ENCODE assay signal across 20 cellular contexts in the genomic region with DNA sequence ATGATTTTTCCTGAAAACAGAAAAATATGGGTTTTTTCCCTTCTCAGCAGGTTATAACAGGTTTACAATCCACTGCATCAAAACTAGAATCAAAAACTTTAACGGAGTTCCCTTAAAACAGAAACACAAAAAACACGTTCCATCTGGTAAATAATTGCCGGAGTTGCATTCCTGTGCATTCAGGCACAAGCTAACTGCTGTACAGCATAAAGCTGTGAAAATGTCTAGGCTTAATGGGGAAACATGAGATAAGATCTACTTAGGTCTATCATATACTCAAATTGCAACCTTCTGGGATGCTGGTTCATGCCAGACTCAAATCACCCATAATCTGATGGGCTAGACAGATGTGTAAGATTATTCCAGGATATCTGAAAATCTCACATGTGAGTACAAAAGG. TPM values are rescaled to one million over a fixed set of nuclear protein-coding genes. Genes with fewer than 3 reads are reported as not detected.
DNase-seq lines count a peak whose midpoint lies in the region; ATAC-seq and FAIRE-seq lines count a peak whose summit lies in the region.
"Had no signal": no experiment of that assay in that cellular context is flagged by ENCODE, and none has a peak within 500 bp of the region (broad histone marks: within the 10 kb centered on the region; RNA-seq: fewer than 3 reads in every experiment).

No MANE protein-coding gene starts in this region.

- peak; percentile 89 for FAIRE-seq in RCC 7860 (lab: Jason Lieb, UNC)
- FAIRE-seq: G401.6, HTR-8/SVneo had no signal

- H3K36me3 Mint-ChIP-seq in T-helper 17 cell (ENCODE audit: low read depth): peaks cover 3% of the 10 kb centered on the region

- H3K27ac Mint-ChIP-seq in T-helper 17 cell: no peak overlapping the region
- H3K27ac Mint-ChIP-seq: H9 had no signal

- DNase-seq in DMS 273 (lab: John Stamatoyannopoulos, UW; ENCODE audit: unreplicated experiment) (peak; percentile 72), RCC 7860 (ENCODE audit: low spot score) (peak; percentile 62), kidney glomerular epithelial cell (lab: John Stamatoyannopoulos, UW) (peak; percentile 72), renal cortical epithelial cell (ENCODE audit: low read depth) (peak; percentile 92), NCI-H1417 (lab: John Stamatoyannopoulos, UW) (no peak), hypothalamus (lab: John Stamatoyannopoulos, UW) (no peak), SIG-M5 (lab: John Stamatoyannopoulos, UW) (no peak), T-helper 17 cell (no peak)
- DNase-seq: H9; IMR-90; MG63; NCI-H1092; NCI-H146; NCI-H2029 treated with DMSO at 0.1 percent for 48 hours; NCI-H446 treated with DMSO at 0.1 percent for 48 hours; NCI-H69; NK-92 treated with Interleukin-12 subunit alpha and Interleukin-12 subunit beta, amount 100 ng/mL, for 24 hours; Right ventricle myocardium superior had no signal

- no peaks in the 10 kb centered on the region for H3K4me1 Mint-ChIP-seq in T-helper 17 cell

- H3K4me3 Mint-ChIP-seq in T-helper 17 cell: no peak overlapping the region
- H3K4me3 Mint-ChIP-seq: H9 had no signal

- no peak for ATAC-seq in T-helper 17 cell

- H3K27me3 Mint-ChIP-seq in T-helper 17 cell: no peaks in the 10 kb centered on the region

- no peaks in the 10 kb centered on the region for H3K9me3 ChIP-seq in T-helper 17 cell (ENCODE audit: control insufficient read depth, low read length, poor library complexity, severe bottlenecking)
- H3K9me3 ChIP-seq: MG63 had no signal

RNA-seq across cellular contexts. Expression of a gene that starts 24.5 kb away (rescaled TPM):
- total RNA-seq in renal cortical epithelial cell (26.4 and 78.8 TPM in 2 replicates), T-helper 17 cell (10 to 100 TPM in 1 of 2 donors, 1 to 10 TPM in 1; 8.5 to 12.0 TPM)

Comparison
In these comparisons a context has a peak if more than half of its experiments do, and no peak if none do; other contexts are left out.
1. DNase-seq: peak in DMS 273 (single experiment), RCC 7860 (single experiment), kidney glomerular epithelial cell (single experiment) and renal cortical epithelial cell (single experiment); none in NCI-H1417 (0 of 3), hypothalamus (0 of 51), SIG-M5 (single experiment) and T-helper 17 cell (0 of 3).